In genomic region chr7:6730343-6730633, GRCh38 we compare ENCODE assay signal across 9 cellular contexts. TPM values are rescaled to one million over a fixed set of nuclear protein-coding genes. Genes with fewer than 3 reads are reported as not detected.
DNase-seq lines count a peak whose midpoint lies in the region; ATAC-seq, FAIRE-seq and TF ChIP-seq lines count a peak whose summit lies in the region.
"Had no signal": no experiment of that assay in that cellular context is flagged by ENCODE, and none has a peak within 500 bp of the region (broad histone marks: within the 10 kb centered on the region; RNA-seq: fewer than 3 reads in every experiment).

No MANE protein-coding gene starts in this region.

- peak overlapping the region; percentile 52 to 84 (median 60) for H3K9ac ChIP-seq in H1 (replicated peaks in 1 of 4; ENCODE audit: extremely low read depth in 1 of 4, low read depth in 3 of 4, low read length in 3 of 4)

- FAIRE-seq in H1 (lab: Jason Lieb, UNC), result no peak

- H3K4me1 ChIP-seq in H1 (replicated peaks in 1 of 4; ENCODE audit: control insufficient read depth in 3 of 4, insufficient read depth in 4 of 4, low read length in 3 of 4), result peaks cover 0 to 4% (median 0%) of the 10 kb centered on the region in 4 experiments; a peak in 1 of 7 replicates
- H3K4me1 ChIP-seq in naive thymus-derived CD4-positive, alpha-beta T cell (ENCODE audit: control insufficient read depth in 2 of 2, insufficient read depth in 2 of 2, low read length in 2 of 2), result peaks cover 4 to 8% of the 10 kb centered on the region in 2 donors

- peaks cover 2% of the 10 kb centered on the region; the same call in 1 of the 2 replicates for H3K23me2 ChIP-seq in H1 (ENCODE audit: low read depth, low read length)

- H3K27me3 ChIP-seq in GM06990 (replicated peaks; ENCODE audit: control insufficient read depth, insufficient read depth, low read length) (no peaks in the 10 kb centered on the region), H1 (replicated peaks in 1 of 4; ENCODE audit: control insufficient read depth in 3 of 4, extremely low read depth in 1 of 4, insufficient read depth in 3 of 4, low read length in 3 of 4) (no peaks in the 10 kb centered on the region)
- H3K27me3 ChIP-seq in naive thymus-derived CD4-positive, alpha-beta T cell (ENCODE audit: control insufficient read depth in 2 of 2, insufficient read depth in 2 of 2, low read length in 2 of 2), result no peaks in the 10 kb centered on the region

- H2BK120ac ChIP-seq in H1 (replicated peaks; ENCODE audit: low read depth, low read length), result no peak overlapping the region

- DNase-seq in GM06990 (ENCODE audit: extremely low read depth, insufficient read length) (no peak), NB4 (ENCODE audit: low read depth) (peak; percentile 76), H1 (ENCODE audit: low read depth in 1 of 2, low spot score in 2 of 2) (no peak), epidermal melanocyte (ENCODE audit: insufficient read length, low spot score) (no peak), NCI-H446 (lab: John Stamatoyannopoulos, UW) (no peak), GM19240 (ENCODE audit: insufficient read length, low spot score) (no peak)
- DNase-seq in naive thymus-derived CD4-positive, alpha-beta T cell, result no peak

- no peak overlapping the region for H2BK20ac ChIP-seq in H1 (ENCODE audit: low read length)

- no peak overlapping the region for H4K5ac ChIP-seq in H1 (ENCODE audit: insufficient read length, low read depth, low read length)

- TF ChIP-seq CTCF in GM06990 (IDR thresholded peaks at IDR 0.05; ENCODE audit: insufficient read depth, low read length, poor library complexity, severe bottlenecking) (no peak), NB4 (IDR thresholded peaks at IDR 0.05; ENCODE audit: low read depth, low read length) (no peak), H1 (IDR thresholded peaks at IDR 0.05; ENCODE audit: control extremely low read depth in 1 of 3, insufficient read depth in 1 of 3, low read depth in 1 of 3, low read length in 3 of 3) (no peak)

- H3K36me3 ChIP-seq in GM06990 (ENCODE audit: control insufficient read depth, insufficient read depth, low read length) (no peaks in the 10 kb centered on the region; the same call in 1 of the 2 replicates), H1 (ENCODE audit: control insufficient read depth in 2 of 4, insufficient read depth in 4 of 4, low read length in 3 of 4) (peaks cover 0 to 23% (median 11%) of the 10 kb centered on the region in 4 experiments; a peak in 4 of 8 replicates)
- H3K36me3 ChIP-seq in naive thymus-derived CD4-positive, alpha-beta T cell (ENCODE audit: control insufficient read depth in 2 of 3, insufficient read depth in 3 of 3, low read length in 3 of 3), result peaks cover 0 to 20% (median 0%) of the 10 kb centered on the region in 3 experiments

- no peak for ATAC-seq in naive thymus-derived CD4-positive, alpha-beta T cell
- no peak for ATAC-seq in HG02571 (IDR thresholded peaks at IDR 0.05; ENCODE audit: unreplicated experiment)

- WGBS in H1 (ENCODE audit: extremely low coverage in 1 of 2, insufficient coverage in 1 of 2, insufficient read length in 1 of 2, insufficient replicate concordance in 2 of 2, low coverage in 1 of 2, low lambda C conversion rate in 2 of 2, missing lambda C conversion rate in 1 of 2), 2 experiments, result 8% methylated on average over 17 of the region's 18 CpGs; no CpG with 5 or more reads in 1 of the 2 experiments

- H3K4me2 ChIP-seq in H1 (ENCODE audit: insufficient read depth in 1 of 2, low read depth in 2 of 2, low read length in 2 of 2), result peak overlapping the region; percentile 52 to 76

- H3K4me3 Mint-ChIP-seq in naive thymus-derived CD4-positive, alpha-beta T cell, result peak overlapping the region; percentile 91 to 99 (median 94)

- no peak overlapping the region for H2AK5ac ChIP-seq in H1 (ENCODE audit: low read depth, low read length)

- H2AFZ ChIP-seq in H1 (ENCODE audit: low read length), result no peak overlapping the region

- CTCF ChIA-PET in H1 (lab: Charles Lee; ENCODE audit: partially characterized antibody), result no interaction called here
- CTCF ChIA-PET in naive thymus-derived CD4-positive, alpha-beta T cell (lab: Charles Lee), result no interaction called here

- H2BK5ac ChIP-seq in H1 (ENCODE audit: low read depth, low read length), result no peak overlapping the region

- H3K27me3 Mint-ChIP-seq in naive thymus-derived CD4-positive, alpha-beta T cell, result peaks cover 0 to 4% (median 0%) of the 10 kb centered on the region in 5 donors

- no peaks in the 10 kb centered on the region for H3K79me1 ChIP-seq in H1 (ENCODE audit: low read depth, low read length)

- TF ChIP-seq RAD21 in H1 (IDR thresholded peaks at IDR 0.05 in 1 of 2, conservative IDR thresholded peaks at IDR 0.05 in 1 of 2; ENCODE audit: low read depth in 2 of 2, low read length in 2 of 2), result no peak

- peak overlapping the region; percentile 89; the same call in 1 of the 2 replicates for H4K8ac ChIP-seq in H1 (ENCODE audit: extremely low read depth, insufficient read depth, low read length)

- H3K4me1 Mint-ChIP-seq in naive thymus-derived CD4-positive, alpha-beta T cell, result peaks cover 13 to 45% (median 28%) of the 10 kb centered on the region in 7 donors

- H3K4ac ChIP-seq in H1 (replicated peaks; ENCODE audit: insufficient read length, low read depth, low read length), result no peak overlapping the region

- peaks cover 3 to 34% (median 20%) of the 10 kb centered on the region in 5 donors for H3K36me3 Mint-ChIP-seq in naive thymus-derived CD4-positive, alpha-beta T cell

- H4K91ac ChIP-seq in H1 (replicated peaks; ENCODE audit: insufficient read length, low read length), result no peak overlapping the region

- no peak for TF ChIP-seq EP300 in H1 (IDR thresholded peaks at IDR 0.05; ENCODE audit: borderline replicate concordance in 1 of 2, low read depth in 2 of 2, low read length in 2 of 2)

- TF ChIP-seq POLR2A in NB4 (IDR thresholded peaks at IDR 0.05; ENCODE audit: extremely low read depth, insufficient read length) (no peak), H1 (IDR thresholded peaks at IDR 0.05; ENCODE audit: control extremely low read depth in 1 of 2, low read depth in 2 of 2, low read length in 2 of 2) (no peak)

- H3K9me3 Mint-ChIP-seq in naive thymus-derived CD4-positive, alpha-beta T cell, result peaks cover 0 to 6% (median 0%) of the 10 kb centered on the region in 11 donors

- no peak overlapping the region for H2BK12ac ChIP-seq in H1 (ENCODE audit: low read depth, low read length)

- no peak overlapping the region for H3K56ac ChIP-seq in H1 (replicated peaks; ENCODE audit: insufficient read length, low read depth, low read length)

- H3K27ac Mint-ChIP-seq in naive thymus-derived CD4-positive, alpha-beta T cell, result peak overlapping the region; percentile 64 to 96 (median 92)

- H3K79me2 ChIP-seq in H1 (ENCODE audit: control insufficient read depth in 1 of 2, insufficient read depth in 2 of 2, low read length in 2 of 2), result peaks cover 0 to 20% of the 10 kb centered on the region in 2 experiments; a peak in 2 of 4 replicates

- no peak overlapping the region for H3K18ac ChIP-seq in H1 (ENCODE audit: extremely low read depth, low read length)

- no peak overlapping the region for H3K23ac ChIP-seq in H1 (ENCODE audit: insufficient read length)

- intact Hi-C loops in naive thymus-derived CD4-positive, alpha-beta T cell (cut with micrococcal nuclease), result no loop called here

- no peaks in the 10 kb centered on the region for H3K9me3 ChIP-seq in H1 (ENCODE audit: insufficient read depth in 2 of 2, low read depth in 1 of 2, low read length in 1 of 2)
- no peaks in the 10 kb centered on the region for H3K9me3 ChIP-seq in naive thymus-derived CD4-positive, alpha-beta T cell (ENCODE audit: control insufficient read depth in 2 of 3, low read length in 3 of 3)

- H4K20me1 ChIP-seq in H1 (replicated peaks in 1 of 2; ENCODE audit: control insufficient read depth in 1 of 2, insufficient read depth in 2 of 2, low read length in 2 of 2), result peaks cover 0 to 2% of the 10 kb centered on the region in 2 experiments

- H3K27ac ChIP-seq in H1 (ENCODE audit: low read depth, low read length), result no peak overlapping the region
- H3K27ac ChIP-seq in naive thymus-derived CD4-positive, alpha-beta T cell (ENCODE audit: low read depth, low read length), result peak overlapping the region; percentile 91

- no peak overlapping the region for H2BK15ac ChIP-seq in H1 (ENCODE audit: low read length)

- POLR2A ChIA-PET in H1 (lab: Charles Lee; ENCODE audit: partially characterized antibody), result no interaction called here
- POLR2A ChIA-PET in naive thymus-derived CD4-positive, alpha-beta T cell (lab: Charles Lee), result interaction anchor here (1.4 kb wide), 1 partner anchor 23 kb away, joined by 3 read pairs; no protein-coding TSS in a partner anchor

- no peak overlapping the region for H3K14ac ChIP-seq in H1 (ENCODE audit: insufficient read length)

- H3K4me3 ChIP-seq in GM06990 (replicated peaks; ENCODE audit: low read depth, low read length) (peak overlapping the region; percentile 88), NB4 (ENCODE audit: low read depth, low read length) (peak overlapping the region; percentile 81), H1 (ENCODE audit: extremely low read depth in 1 of 4, insufficient read depth in 2 of 4, low read depth in 3 of 4, low read length in 4 of 4) (peak overlapping the region; percentile 68 to 96 (median 82))
- H3K4me3 ChIP-seq in naive thymus-derived CD4-positive, alpha-beta T cell (ENCODE audit: low read length), result peak overlapping the region; percentile 73

TF ChIP-seq in H1, 55 proteins besides CTCF, POLR2A, EP300 and RAD21 (continues in another document):
- no peak for TF ChIP-seq EZH2 (IDR thresholded peaks at IDR 0.05; ENCODE audit: low read depth, low read length, severe bottlenecking)

RNA-seq across cellular contexts. Expression of gene ZNF12, which starts 23.5 kb away (rescaled TPM):
- 16.2 and 16.8 TPM in 2 replicates for total RNA-seq in H1 (2021; fragmentation: NEBNext Ultra II Directional; extraction: Animal tissue kit (Norgen Biotek cat#: 25700))
- polyA plus RNA-seq in H1 (2011; rRNA removed), result 5.0 and 6.7 TPM in 2 replicates
- polyA plus RNA-seq in H1 (2011; cell fraction: cytosol; rRNA removed), result 8.1 TPM
- polyA plus RNA-seq in H1 (2011; cell fraction: nucleus; rRNA removed), result 13.2 TPM
- polyA plus RNA-seq in H1 (2012, experiment 1 of 2), result 4.8 to 10.1 TPM (median 6.5 TPM) in 4 replicates
- 0.54 TPM for polyA plus RNA-seq in H1 (2012, experiment 2 of 2)
- 10.3 TPM for polyA plus RNA-seq in H1 (2013, experiment 1 of 2)
- 10.2 TPM for polyA plus RNA-seq in H1 (2013, experiment 2 of 2)
- polyA minus RNA-seq in H1 (2011; rRNA and poly(A)+ RNA removed), result 12.9 and 21.0 TPM in 2 replicates
- 16.0 TPM for polyA minus RNA-seq in H1 (2011; cell fraction: cytosol; rRNA and poly(A)+ RNA removed)
- polyA minus RNA-seq in H1 (2011; cell fraction: nucleus; rRNA and poly(A)+ RNA removed), result 23.3 TPM
- total RNA-seq in naive thymus-derived CD4-positive, alpha-beta T cell, result 10 to 100 TPM; 26.2 to 58.1 (median 29.3) TPM
- polyA plus RNA-seq in naive thymus-derived CD4-positive, alpha-beta T cell, result 10 to 100 TPM; 25.2 to 33.4 TPM

RNA-seq across cellular contexts. Expression of gene RSPH10B2, which starts 23.6 kb away (rescaled TPM):
- 0.35 and 0.52 TPM in 2 replicates for total RNA-seq in H1 (2021; fragmentation: NEBNext Ultra II Directional; extraction: Animal tissue kit (Norgen Biotek cat#: 25700))
- 0.14 and 0.20 TPM in 2 replicates for polyA plus RNA-seq in H1 (2011; rRNA removed)
- 0.18 TPM for polyA plus RNA-seq in H1 (2011; cell fraction: cytosol; rRNA removed)
- polyA plus RNA-seq in H1 (2011; cell fraction: nucleus; rRNA removed), result not detected
- polyA plus RNA-seq in H1 (2012, experiment 1 of 2), result 0.25 to 0.88 TPM in 2 of 4 replicates, not detected in the others
- polyA plus RNA-seq in H1 (2012, experiment 2 of 2), result not detected
- 0.12 TPM for polyA plus RNA-seq in H1 (2013, experiment 1 of 2)
- 0.18 TPM for polyA plus RNA-seq in H1 (2013, experiment 2 of 2)
- 0.27 and 0.50 TPM in 2 replicates for polyA minus RNA-seq in H1 (2011; rRNA and poly(A)+ RNA removed)
- polyA minus RNA-seq in H1 (2011; cell fraction: cytosol; rRNA and poly(A)+ RNA removed), result 0.44 TPM
- 1.8 TPM for polyA minus RNA-seq in H1 (2011; cell fraction: nucleus; rRNA and poly(A)+ RNA removed)
- total RNA-seq in naive thymus-derived CD4-positive, alpha-beta T cell, result under 1 TPM in 4 of 5 experiments, not detected in 1; 0.72 to 0.94 (median 0.80) TPM
- polyA plus RNA-seq in naive thymus-derived CD4-positive, alpha-beta T cell, result not detected
- total RNA-seq: RPMI7951 had no signal
